20 cellular contexts compared by ENCODE assay signal in the genomic region with DNA sequence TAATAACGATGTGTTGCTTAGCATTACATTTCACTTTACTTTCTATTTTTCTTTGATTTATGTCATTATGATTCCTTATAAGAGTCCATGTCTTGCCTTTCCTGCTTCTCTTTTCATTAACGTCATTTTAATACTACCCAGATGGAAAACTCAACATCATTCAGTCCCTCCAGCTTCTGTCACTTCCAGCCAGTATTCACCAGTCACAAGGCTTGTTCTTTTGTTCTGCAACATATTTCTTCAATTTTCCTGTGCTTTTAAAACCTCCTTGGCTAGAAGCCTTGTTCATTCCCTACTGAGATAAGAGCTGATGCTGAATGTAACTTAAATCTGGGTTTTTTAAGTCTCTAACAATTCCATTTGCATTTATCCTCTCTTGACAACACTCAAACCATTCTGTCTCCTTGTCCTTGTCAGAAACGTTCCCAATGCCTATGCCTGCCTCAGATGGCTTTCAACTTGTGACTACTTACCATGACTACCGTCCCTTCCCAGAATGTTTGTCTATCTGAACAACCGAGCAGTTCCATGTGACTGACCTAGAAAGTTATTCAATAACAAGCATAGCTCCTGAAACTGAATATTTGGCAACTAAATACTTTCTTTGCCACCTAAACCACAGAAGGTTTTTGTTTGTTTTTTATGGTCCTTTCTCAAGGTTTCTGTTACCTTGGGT.
DNase-seq lines count a peak whose midpoint lies in the region; ATAC-seq, FAIRE-seq and TF ChIP-seq lines count a peak whose summit lies in the region.
"Had no signal": no experiment of that assay in that cellular context is flagged by ENCODE, and none has a peak within 500 bp of the region (broad histone marks: within the 10 kb centered on the region; RNA-seq: fewer than 3 reads in every experiment).

No MANE protein-coding gene starts in this region.

- H3K4me2 ChIP-seq in HepG2 (ENCODE audit: low read depth, low read length), result no peak overlapping the region

- no peaks in the 10 kb centered on the region for H3K27me3 ChIP-seq in HepG2 (ENCODE audit: control insufficient read depth in 1 of 2, insufficient read depth in 2 of 2, low read length in 2 of 2)
- no peaks in the 10 kb centered on the region for H3K27me3 ChIP-seq in right lobe of liver
- H3K27me3 ChIP-seq: Peyer's patch, upper lobe of left lung had no signal

- H3K4me3 ChIP-seq in HepG2 (replicated peaks in 1 of 3; ENCODE audit: insufficient read depth in 1 of 3, low read depth in 2 of 3, low read length in 3 of 3) (no peak overlapping the region), right lobe of liver (no peak overlapping the region), coronary artery (no peak overlapping the region)
- H3K4me3 ChIP-seq: Peyer's patch, prostate gland, upper lobe of left lung had no signal

- H3K9me3 ChIP-seq in HepG2 (ENCODE audit: low read length) (no peaks in the 10 kb centered on the region), right lobe of liver (no peaks in the 10 kb centered on the region)
- H3K9me3 ChIP-seq: Peyer's patch, prostate gland, upper lobe of left lung had no signal

- no peaks in the 10 kb centered on the region for H4K20me1 ChIP-seq in HepG2 (ENCODE audit: insufficient read depth, low read length)

- intact Hi-C loops in HepG2 (cut with micrococcal nuclease; ENCODE audit: unreplicated experiment) (no loop called here), right lobe of liver (cut with DNase I) (no loop called here)

- in situ Hi-C loops in HepG2 (cut with HindIII; ENCODE audit: extremely low pct_ligation_motif_present, low pct_unique_long_range_greater_than_20kb), result no loop called here

- no peak for TF ChIP-seq RAD21 in HepG2 (CRISPR knock-in tag; IDR thresholded peaks at IDR 0.05)

- H3K9ac ChIP-seq in HepG2 (ENCODE audit: insufficient read depth, low read depth, low read length), result no peak overlapping the region

- TF ChIP-seq EP300 in HepG2 (IDR thresholded peaks at IDR 0.05; ENCODE audit: low read depth in 2 of 2, low read length in 2 of 2) (no peak), HepG2 (CRISPR knock-in tag; IDR thresholded peaks at IDR 0.05; ENCODE audit: borderline replicate concordance) (no peak)

- no peak for ATAC-seq in HepG2
- no peak for ATAC-seq in right lobe of liver
- no peak for ATAC-seq in GM21576 (IDR thresholded peaks at IDR 0.05; ENCODE audit: unreplicated experiment)
- ATAC-seq in HG03280 (IDR thresholded peaks at IDR 0.05; ENCODE audit: unreplicated experiment), result no peak
- ATAC-seq: effector memory CD8-positive, alpha-beta T cell had no signal

- no peak for TF ChIP-seq CTCF in HepG2 (CRISPR knock-in tag; IDR thresholded peaks at IDR 0.05)
- TF ChIP-seq CTCF in right lobe of liver (IDR thresholded peaks at IDR 0.05), result no peak
- no peak for TF ChIP-seq CTCF in coronary artery (IDR thresholded peaks at IDR 0.05)

- H3K27ac ChIP-seq in HepG2 (ENCODE audit: extremely low read length, insufficient read depth, low read length) (no peak overlapping the region), right lobe of liver (no peak overlapping the region), coronary artery (no peak overlapping the region)
- H3K27ac ChIP-seq: Peyer's patch, prostate gland, upper lobe of left lung had no signal

- H2AFZ ChIP-seq in HepG2 (ENCODE audit: low read length), result no peak overlapping the region

- no peaks in the 10 kb centered on the region for H3K4me1 ChIP-seq in HepG2 (ENCODE audit: insufficient read depth, low read length)
- H3K4me1 ChIP-seq in right lobe of liver, result no peaks in the 10 kb centered on the region
- H3K4me1 ChIP-seq: Peyer's patch, prostate gland, upper lobe of left lung had no signal

- no TSS peak for BruUV-seq in HepG2 (replicated peaks; lab: Mats Ljungman, UMichigan)

- POLR2A ChIA-PET in HepG2 (lab: Yijun Ruan, JAX), result no interaction called here

- CTCF ChIA-PET in HepG2 (lab: Yijun Ruan, JAX; ENCODE audit: low intra/inter-chr PET ratio, low total read pairs), result no interaction called here

- peak; percentile 1 for DNase-seq in HepG2 (ENCODE audit: low spot score)
- no peak for DNase-seq in right lobe of liver
- peak; percentile 13 for DNase-seq in SK-N-DZ (ENCODE audit: low spot score)
- DNase-seq in medulla oblongata (ENCODE audit: extremely low spot score), result peak; percentile 30
- DNase-seq in coronary artery (ENCODE audit: low spot score), result no peak
- DNase-seq in GM19238 (ENCODE audit: insufficient read length, low spot score), result no peak
- DNase-seq: activated CD4-positive, alpha-beta T cell treated with anti-CD3 and anti-CD28 coated beads for 1 hour; activated naive CD4-positive, alpha-beta T cell treated with anti-CD3 and anti-CD28 coated beads, Interleukin-2, amount 10 ng/mL, durations not matched to agents 7 days and 5 days; effector memory CD8-positive, alpha-beta T cell; EL; foreskin fibroblast; GOT3; NCI-H1694 treated with DMSO at 0.1 percent for 48 hours; NCI-H524 treated with DMSO at 0.1 percent for 48 hours; Peyer's patch; upper lobe of left lung had no signal

- TF ChIP-seq POLR2A in HepG2 (IDR thresholded peaks at IDR 0.05; ENCODE audit: insufficient read depth in 1 of 2, low read depth in 2 of 2, low read length in 2 of 2), result no peak
- no peak for TF ChIP-seq POLR2A in right lobe of liver (IDR thresholded peaks at IDR 0.05)

- FAIRE-seq in HepG2 (lab: Jason Lieb, UNC), result no peak
- FAIRE-seq: GM12892 had no signal

- WGBS in HepG2 (ENCODE audit: low lambda C conversion rate), result 7% methylated on average over 5 of the region's 5 CpGs
- WGBS in right lobe of liver (ENCODE audit: insufficient coverage, low coverage, low lambda C conversion rate, missing lambda C conversion rate), result 30% methylated on average over 5 of the region's 5 CpGs

- no peaks in the 10 kb centered on the region for H3K36me3 ChIP-seq in HepG2 (replicated peaks in 1 of 2; ENCODE audit: control insufficient read depth in 1 of 2, insufficient read depth in 2 of 2, low read length in 2 of 2)
- no peaks in the 10 kb centered on the region for H3K36me3 ChIP-seq in right lobe of liver
- H3K36me3 ChIP-seq: Peyer's patch, prostate gland, upper lobe of left lung had no signal

- H3K79me2 ChIP-seq in HepG2 (ENCODE audit: insufficient read depth, low read length), result no peaks in the 10 kb centered on the region

TF ChIP-seq in HepG2, 621 proteins besides CTCF, POLR2A, EP300 and RAD21 (continues in another document):
- TF ChIP-seq DNMT1 (CRISPR knock-in tag; IDR thresholded peaks at IDR 0.05), result no peak
- TF ChIP-seq ZNF660 (CRISPR knock-in tag; IDR thresholded peaks at IDR 0.05; ENCODE audit: borderline replicate concordance, low read depth), result no peak
- TF ChIP-seq, protein P1, sequence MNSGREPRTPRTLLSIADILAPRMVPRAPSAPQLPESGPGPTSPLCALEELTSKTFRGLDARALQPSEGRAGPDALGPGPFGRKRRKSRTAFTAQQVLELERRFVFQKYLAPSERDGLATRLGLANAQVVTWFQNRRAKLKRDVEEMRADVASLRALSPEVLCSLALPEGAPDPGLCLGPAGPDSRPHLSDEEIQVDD (CRISPR knock-in tag; IDR thresholded peaks at IDR 0.05; ENCODE audit: borderline replicate concordance), result no peak
- TF ChIP-seq MAFG (CRISPR knock-in tag; IDR thresholded peaks at IDR 0.05), result no peak
- TF ChIP-seq, protein P2, sequence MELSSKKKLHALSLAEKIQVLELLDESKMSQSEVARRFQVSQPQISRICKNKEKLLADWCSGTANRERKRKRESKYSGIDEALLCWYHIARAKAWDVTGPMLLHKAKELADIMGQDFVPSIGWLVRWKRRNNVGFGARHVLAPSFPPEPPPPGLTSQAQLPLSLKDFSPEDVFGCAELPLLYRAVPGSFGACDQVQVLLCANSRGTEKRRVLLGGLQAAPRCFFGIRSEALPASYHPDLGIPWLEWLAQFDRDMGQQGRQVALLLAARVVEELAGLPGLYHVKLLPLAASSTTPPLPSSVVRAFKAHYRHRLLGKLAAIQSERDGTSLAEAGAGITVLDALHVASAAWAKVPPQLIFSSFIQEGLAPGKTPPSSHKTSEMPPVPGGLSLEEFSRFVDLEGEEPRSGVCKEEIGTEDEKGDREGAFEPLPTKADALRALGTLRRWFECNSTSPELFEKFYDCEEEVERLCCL (CRISPR knock-in tag; IDR thresholded peaks at IDR 0.05; ENCODE audit: borderline replicate concordance), result no peak
- TF ChIP-seq HMGA1 (CRISPR knock-in tag; conservative IDR thresholded peaks at IDR 0.05), result no peak

Comparison
In these comparisons a context has a peak if more than half of its experiments do, and no peak if none do; other contexts are left out.
1. DNase-seq: peak in HepG2 (single experiment), SK-N-DZ (single experiment) and medulla oblongata (single experiment); none in right lobe of liver (0 of 3), coronary artery (single experiment) and GM19238 (single experiment).